Comparison of ENCODE assay signal across 8 cellular contexts in the genomic region with DNA sequence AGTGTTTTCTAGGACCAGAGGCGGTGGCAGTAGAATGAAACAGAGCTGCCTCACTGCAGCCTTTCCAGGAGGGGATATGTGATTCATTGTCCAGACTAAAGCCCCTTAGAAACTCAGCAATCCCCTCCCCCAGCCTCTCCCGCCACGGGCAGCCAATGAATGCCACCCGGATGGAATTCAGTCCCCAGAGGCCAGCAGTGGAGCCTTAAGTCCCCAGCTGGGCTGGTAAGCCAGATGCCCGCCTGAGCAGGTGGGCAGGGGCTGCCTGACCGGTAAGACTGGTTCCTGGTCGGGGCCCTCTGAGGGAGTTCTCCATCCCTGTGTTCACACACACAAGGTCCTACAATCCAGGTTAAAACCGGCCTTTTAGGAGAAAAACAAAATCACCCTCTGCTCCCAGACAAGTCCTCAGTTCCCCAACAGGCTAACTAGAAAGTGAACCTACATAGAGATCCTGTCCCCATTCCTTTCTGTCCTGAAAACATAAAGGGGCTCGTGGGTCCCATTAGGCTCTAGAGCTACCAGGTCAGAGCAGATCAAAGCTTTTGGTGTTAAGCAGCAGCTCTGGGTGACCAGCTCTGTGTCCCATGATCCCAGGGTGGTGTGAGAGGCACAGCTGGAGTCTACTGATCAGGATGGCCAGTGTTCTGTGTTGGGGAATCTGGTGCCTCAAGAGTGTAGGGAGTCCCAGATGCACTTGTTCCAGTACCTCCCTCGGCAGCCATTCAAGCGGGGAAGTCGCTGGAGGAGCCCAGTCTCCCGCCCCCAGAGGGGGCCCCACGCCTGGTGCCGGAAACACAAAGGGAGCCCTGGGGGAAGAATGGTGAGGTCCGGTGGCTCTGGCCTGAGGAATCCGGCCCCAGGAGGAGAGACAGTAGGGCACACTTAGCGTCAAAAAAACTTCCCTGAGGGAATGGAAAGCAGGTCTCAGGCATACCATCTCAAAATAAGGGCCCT. TPM values are rescaled to one million over a fixed set of nuclear protein-coding genes. Genes with fewer than 3 reads are reported as not detected.
DNase-seq lines count a peak whose midpoint lies in the region; ATAC-seq lines count a peak whose summit lies in the region.

No MANE protein-coding gene starts in this region.

- H3K36me3 Mint-ChIP-seq in activated naive CD4-positive, alpha-beta T cell treated with anti-CD3 and anti-CD28 coated beads, Interleukin-2, amount 50 U/mL, for 72 hours = peaks cover 41 to 53% of the 10 kb centered on the region in 2 donors

- H3K9me3 Mint-ChIP-seq in activated naive CD4-positive, alpha-beta T cell treated with anti-CD3 and anti-CD28 coated beads, Interleukin-2, amount 50 U/mL, for 72 hours = no peaks in the 10 kb centered on the region

- H3K9me3 ChIP-seq in iPS DF 6.9 (ENCODE audit: control insufficient read depth, insufficient read depth, low read length) = no peaks in the 10 kb centered on the region

- no peak for ATAC-seq in activated naive CD4-positive, alpha-beta T cell treated with anti-CD3 and anti-CD28 coated beads, Interleukin-2, amount 50 U/mL, for 72 hours
- ATAC-seq in GM18519 (IDR thresholded peaks at IDR 0.05; ENCODE audit: low FRiP score, unreplicated experiment) = no peak
- no peak for ATAC-seq in HG03432 (IDR thresholded peaks at IDR 0.05; ENCODE audit: unreplicated experiment)

- H3K27ac ChIP-seq in iPS DF 6.9 (ENCODE audit: low read length) = peak overlapping the region; percentile 19
- peak overlapping the region in 13 of 21 experiments; percentile 9 to 95 (median 52) for H3K27ac ChIP-seq in skin epidermis

- H3K36me3 ChIP-seq in iPS DF 6.9 (ENCODE audit: control insufficient read depth, insufficient read depth, low read length) = peaks cover 13% of the 10 kb centered on the region

- DNase-seq in NCI-H2107 treated with DMSO at 0.1 percent for 48 hours (lab: John Stamatoyannopoulos, UW; ENCODE audit: unreplicated experiment) = peak; percentile 11
- no peak for DNase-seq in NCI-H2107 (lab: John Stamatoyannopoulos, UW)
- peak; percentile 78 for DNase-seq in NCI-H345 (lab: John Stamatoyannopoulos, UW)
- DNase-seq in activated naive CD4-positive, alpha-beta T cell treated with anti-CD3 and anti-CD28 coated beads, Interleukin-2, amount 50 U/mL, for 72 hours (ENCODE audit: low spot score in 2 of 2) = peak in 1 of 2 donors; percentile 29
- no peak for DNase-seq in iPS DF 6.9 (ENCODE audit: low read depth, low spot score)

- H3K4me1 ChIP-seq in iPS DF 6.9 (ENCODE audit: control insufficient read depth, insufficient read depth, low read length) = peaks cover 15% of the 10 kb centered on the region

- peak overlapping the region; percentile 93 to 97 for H3K27ac Mint-ChIP-seq in activated naive CD4-positive, alpha-beta T cell treated with anti-CD3 and anti-CD28 coated beads, Interleukin-2, amount 50 U/mL, for 72 hours

- H3K27me3 ChIP-seq in iPS DF 6.9 (ENCODE audit: control insufficient read depth, insufficient read depth, low read length) = no peaks in the 10 kb centered on the region

- no CpG with 5 or more reads among the region's 18 CpGs for WGBS in iPS DF 6.9 (ENCODE audit: insufficient coverage, insufficient read length)

- H3K4me3 ChIP-seq in iPS DF 6.9 (ENCODE audit: low read length) = peak overlapping the region; percentile 20; the same call in 1 of the 2 replicates
- H3K4me3 ChIP-seq in skin epidermis = peak overlapping the region in 4 of 7 experiments; percentile 5 to 68 (median 14)

RNA-seq across cellular contexts. Expression of gene PATZ1, which starts 2.6 kb away (rescaled TPM):
- total RNA-seq in activated naive CD4-positive, alpha-beta T cell treated with anti-CD3 and anti-CD28 coated beads, Interleukin-2, amount 50 U/mL, for 72 hours = 10 to 100 TPM; 23.5 to 32.3 TPM

RNA-seq across cellular contexts. Expression of gene PIK3IP1, which starts 51.2 kb away (rescaled TPM):
- total RNA-seq in activated naive CD4-positive, alpha-beta T cell treated with anti-CD3 and anti-CD28 coated beads, Interleukin-2, amount 50 U/mL, for 72 hours = 10 to 100 TPM; 20.0 to 20.8 TPM

RNA-seq across cellular contexts. Expression of gene DRG1, which starts 55.9 kb away (rescaled TPM):
- total RNA-seq in activated naive CD4-positive, alpha-beta T cell treated with anti-CD3 and anti-CD28 coated beads, Interleukin-2, amount 50 U/mL, for 72 hours = 100 to 1,000 TPM; 100 to 103 TPM

Comparison
In these comparisons a context has a peak if more than half of its experiments do, and no peak if none do; other contexts are left out.
1. DNase-seq: peak in NCI-H2107 treated with DMSO at 0.1 percent for 48 hours (single experiment) and NCI-H345 (single experiment); none in NCI-H2107 (single experiment) and iPS DF 6.9 (single experiment).